In the genomic region with DNA sequence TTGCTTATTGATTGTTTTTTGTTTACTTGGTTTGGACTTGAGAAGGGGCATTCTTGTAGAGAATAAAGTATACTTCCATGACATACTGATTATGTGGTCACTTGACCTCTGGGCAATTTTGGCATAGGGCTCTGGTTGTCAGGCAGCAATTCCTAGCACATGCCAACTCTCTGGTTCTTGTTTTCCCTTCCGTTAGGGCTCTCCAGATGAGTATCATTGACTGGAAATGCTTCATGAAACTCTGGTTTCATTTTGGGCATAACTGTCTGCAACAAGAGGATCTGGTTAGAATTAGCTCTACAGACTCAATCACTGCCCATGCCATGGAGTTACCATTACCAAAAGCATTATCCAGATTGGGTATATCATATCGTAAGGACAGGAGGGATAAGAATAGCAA, we compare ENCODE assay signal across 28 cellular contexts.
"Had no signal": no experiment of that assay in that cellular context is flagged by ENCODE, and none has a peak within 500 bp of the region (broad histone marks: within the 10 kb centered on the region; RNA-seq: fewer than 3 reads in every experiment).

No MANE protein-coding gene starts in this region.

- H3K27me3 Mint-ChIP-seq: dendritic cell treated with granulocyte-macrophage colony-stimulating factor and Interleukin-4, amounts not matched to agents 40 ng/mL and 50 ng/mL, for 4 days; effector memory CD8-positive, alpha-beta T cell; naive B cell; naive thymus-derived CD8-positive, alpha-beta T cell had no signal

- H3K4me3 ChIP-seq: colonic mucosa, esophagus squamous epithelium, gastrocnemius medialis, heart left ventricle, hepatocyte, lower lobe of right lung, mucosa of descending colon had no signal

- ATAC-seq: effector memory CD8-positive, alpha-beta T cell; esophagus mucosa; gastrocnemius medialis; heart left ventricle; left colon; left lobe of liver; left ventricle myocardium superior; lower lobe of right lung; mucosa of descending colon; naive thymus-derived CD8-positive, alpha-beta T cell had no signal

- H3K4me1 ChIP-seq: colonic mucosa, esophagus squamous epithelium, gastrocnemius medialis, lower lobe of right lung had no signal

- DNase-seq: colonic mucosa; cortex of kidney; effector CD8-positive, alpha-beta T cell; effector memory CD8-positive, alpha-beta T cell; endodermal cell; erythroblast; esophagus squamous epithelium; foreskin melanocyte; gastrocnemius medialis; heart left ventricle; hypothalamus; immature natural killer cell; islet precursor cell; kidney; kidney glomerular epithelial cell; left colon; left ventricle myocardium superior; lower lobe of right lung; mesenchymal stem cell; mucosa of descending colon; naive B cell; naive thymus-derived CD8-positive, alpha-beta T cell had no signal

- H3K9me3 Mint-ChIP-seq: dendritic cell treated with granulocyte-macrophage colony-stimulating factor and Interleukin-4, amounts not matched to agents 40 ng/mL and 50 ng/mL, for 4 days; endodermal cell had no signal

- H3K9me3 ChIP-seq: colonic mucosa, esophagus squamous epithelium, gastrocnemius medialis, heart left ventricle, lower lobe of right lung had no signal

- H3K4me1 Mint-ChIP-seq: immature natural killer cell; naive B cell; naive thymus-derived CD8-positive, alpha-beta T cell had no signal

- H3K36me3 ChIP-seq: colonic mucosa, esophagus squamous epithelium, gastrocnemius medialis, heart left ventricle, lower lobe of right lung had no signal

- H3K27ac Mint-ChIP-seq: dendritic cell treated with granulocyte-macrophage colony-stimulating factor and Interleukin-4, amounts not matched to agents 40 ng/mL and 50 ng/mL, for 4 days; effector memory CD8-positive, alpha-beta T cell; endodermal cell; immature natural killer cell; mesothelial cell of epicardium; naive B cell; naive thymus-derived CD8-positive, alpha-beta T cell had no signal

- H3K27ac ChIP-seq: colonic mucosa, epithelial cell of prostate, esophagus squamous epithelium, gastrocnemius medialis, heart left ventricle, hepatocyte, lower lobe of right lung had no signal

- H3K4me3 Mint-ChIP-seq: dendritic cell treated with granulocyte-macrophage colony-stimulating factor and Interleukin-4, amounts not matched to agents 40 ng/mL and 50 ng/mL, for 4 days; effector memory CD8-positive, alpha-beta T cell; endodermal cell; immature natural killer cell; mesothelial cell of epicardium; naive B cell; naive thymus-derived CD8-positive, alpha-beta T cell had no signal

- H3K36me3 Mint-ChIP-seq: immature natural killer cell; mesothelial cell of epicardium; naive B cell; naive thymus-derived CD8-positive, alpha-beta T cell had no signal

- H3K27me3 ChIP-seq: colonic mucosa, esophagus squamous epithelium, gastrocnemius medialis, heart left ventricle, hepatocyte had no signal
